In the genomic region with DNA sequence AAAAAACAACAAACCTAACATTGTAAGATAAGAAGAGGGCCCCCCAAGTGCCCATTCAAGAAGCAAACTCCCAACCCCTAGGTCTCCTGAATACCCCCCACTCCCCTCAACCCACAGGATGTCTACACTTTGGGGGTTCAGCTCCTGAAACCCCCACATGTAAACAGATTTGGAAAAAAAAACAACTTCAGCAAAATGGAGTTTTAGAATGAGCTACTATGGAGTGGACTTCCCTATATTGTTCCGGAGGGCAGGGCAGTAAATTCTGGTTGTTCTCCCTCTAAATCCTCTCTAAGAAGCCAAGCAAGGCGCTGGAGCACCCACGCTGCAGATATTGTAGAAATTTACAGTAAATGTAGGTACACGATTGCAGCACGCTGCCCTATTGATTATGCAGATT, we compare ENCODE assay signal across 8 cellular contexts. TPM values are rescaled to one million over a fixed set of nuclear protein-coding genes. Genes with fewer than 3 reads are reported as not detected.
DNase-seq lines count a peak whose midpoint lies in the region; ATAC-seq, FAIRE-seq and TF ChIP-seq lines count a peak whose summit lies in the region.

No MANE protein-coding gene starts in this region.

- no peak for FAIRE-seq in H1 (lab: Jason Lieb, UNC)

- no peak for TF ChIP-seq EP300 in H1 (IDR thresholded peaks at IDR 0.05; ENCODE audit: borderline replicate concordance in 1 of 2, low read depth in 2 of 2, low read length in 2 of 2)

- H2BK12ac ChIP-seq in H1 (ENCODE audit: low read depth, low read length) = no peak overlapping the region

- no peak for TF ChIP-seq CTCF in left ventricle myocardium inferior (IDR thresholded peaks at IDR 0.05; ENCODE audit: borderline replicate concordance)
- no peak for TF ChIP-seq CTCF in H1 (IDR thresholded peaks at IDR 0.05; ENCODE audit: control extremely low read depth in 1 of 3, insufficient read depth in 1 of 3, low read depth in 1 of 3, low read length in 3 of 3)

- H4K91ac ChIP-seq in H1 (replicated peaks; ENCODE audit: insufficient read length, low read length) = no peak overlapping the region

- H3K4ac ChIP-seq in H1 (replicated peaks; ENCODE audit: insufficient read length, low read depth, low read length) = no peak overlapping the region

- H3K4me2 ChIP-seq in H1 (ENCODE audit: insufficient read depth in 1 of 2, low read depth in 2 of 2, low read length in 2 of 2) = peak overlapping the region in 1 of 2 experiments; percentile 78; a peak in 2 of 4 replicates

- no peak overlapping the region for H3K14ac ChIP-seq in H1 (ENCODE audit: insufficient read length)

- no peaks in the 10 kb centered on the region for H3K79me1 ChIP-seq in H1 (ENCODE audit: low read depth, low read length)

- no peak for ATAC-seq in left ventricle myocardium superior
- no peak for ATAC-seq in HG03521 (IDR thresholded peaks at IDR 0.05; ENCODE audit: unreplicated experiment)

- no peak overlapping the region for H2BK120ac ChIP-seq in H1 (replicated peaks; ENCODE audit: low read depth, low read length)

- intact Hi-C loops in left ventricle myocardium inferior (cut with micrococcal nuclease) = loop anchor here (10.0 kb wide), 1 partner anchor 222 kb away; no protein-coding TSS in a partner anchor
- intact Hi-C loops in left ventricle myocardium superior (cut with micrococcal nuclease) = loop anchor here (10.0 kb wide), 1 partner anchor 222 kb away; no protein-coding TSS in a partner anchor

- H3K9me3 ChIP-seq in left ventricle myocardium inferior (replicated peaks) (no peaks in the 10 kb centered on the region), H1 (ENCODE audit: insufficient read depth in 2 of 2, low read depth in 1 of 2, low read length in 1 of 2) (no peaks in the 10 kb centered on the region)

- peak overlapping the region; percentile 89 for H3K4me3 ChIP-seq in left ventricle myocardium inferior
- H3K4me3 ChIP-seq in H1 (ENCODE audit: extremely low read depth in 1 of 4, insufficient read depth in 2 of 4, low read depth in 3 of 4, low read length in 4 of 4) = peak overlapping the region in 1 of 4 experiments; percentile 58; a peak in 1 of 8 replicates

- peak overlapping the region; percentile 97 for H3K27ac ChIP-seq in left ventricle myocardium inferior (replicated peaks)
- no peak overlapping the region for H3K27ac ChIP-seq in H1 (ENCODE audit: low read depth, low read length)

- H2AK5ac ChIP-seq in H1 (ENCODE audit: low read depth, low read length) = no peak overlapping the region

- no peak for TF ChIP-seq POLR2A in H1 (IDR thresholded peaks at IDR 0.05; ENCODE audit: control extremely low read depth in 1 of 2, low read depth in 2 of 2, low read length in 2 of 2)

- no peak for TF ChIP-seq RAD21 in H1 (IDR thresholded peaks at IDR 0.05 in 1 of 2, conservative IDR thresholded peaks at IDR 0.05 in 1 of 2; ENCODE audit: low read depth in 2 of 2, low read length in 2 of 2)

- no peak overlapping the region for H2BK5ac ChIP-seq in H1 (ENCODE audit: low read depth, low read length)

- H3K56ac ChIP-seq in H1 (replicated peaks; ENCODE audit: insufficient read length, low read depth, low read length) = no peak overlapping the region

- H3K27me3 ChIP-seq in left ventricle myocardium inferior (ENCODE audit: low read depth) = no peaks in the 10 kb centered on the region
- peaks cover 28 to 85% (median 67%) of the 10 kb centered on the region in 4 experiments for H3K27me3 ChIP-seq in H1 (replicated peaks in 1 of 4; ENCODE audit: control insufficient read depth in 3 of 4, extremely low read depth in 1 of 4, insufficient read depth in 3 of 4, low read length in 3 of 4)

- CTCF ChIA-PET in H1 (lab: Charles Lee; ENCODE audit: partially characterized antibody) = interaction anchor here (0.6 to 1.7 kb wide), 5 partner anchors 12 to 936 kb away, joined by 3 to 5 read pairs (median 3); no protein-coding TSS in a partner anchor

- H3K79me2 ChIP-seq in H1 (ENCODE audit: control insufficient read depth in 1 of 2, insufficient read depth in 2 of 2, low read length in 2 of 2) = no peaks in the 10 kb centered on the region

- H4K5ac ChIP-seq in H1 (ENCODE audit: insufficient read length, low read depth, low read length) = no peak overlapping the region

- H3K9ac ChIP-seq in H1 (replicated peaks in 1 of 4; ENCODE audit: extremely low read depth in 1 of 4, low read depth in 3 of 4, low read length in 3 of 4) = no peak overlapping the region

- no peak overlapping the region for H4K8ac ChIP-seq in H1 (ENCODE audit: extremely low read depth, insufficient read depth, low read length)

- no peak overlapping the region for H2BK15ac ChIP-seq in H1 (ENCODE audit: low read length)

- H3K36me3 ChIP-seq in left ventricle myocardium inferior (no peaks in the 10 kb centered on the region), H1 (ENCODE audit: control insufficient read depth in 2 of 4, insufficient read depth in 4 of 4, low read length in 3 of 4) (no peaks in the 10 kb centered on the region)

- no peak overlapping the region for H2AFZ ChIP-seq in H1 (ENCODE audit: low read length)

- POLR2A ChIA-PET in H1 (lab: Charles Lee; ENCODE audit: partially characterized antibody) = no interaction called here

- H2BK20ac ChIP-seq in H1 (ENCODE audit: low read length) = no peak overlapping the region

- H3K23me2 ChIP-seq in H1 (ENCODE audit: low read depth, low read length) = peaks cover 9% of the 10 kb centered on the region; the same call in 1 of the 2 replicates

- DNase-seq in left ventricle myocardium inferior = no peak
- DNase-seq in left ventricle myocardium superior = no peak
- DNase-seq in H1 (ENCODE audit: low read depth in 1 of 2, low spot score in 2 of 2) = no peak
- peak; percentile 21 for DNase-seq in myocyte (ENCODE audit: low read depth)
- DNase-seq in OCI-M1 (lab: John Stamatoyannopoulos, UW) = no peak
- DNase-seq in NCI-H748 treated with DMSO at 0.1 percent for 48 hours (lab: John Stamatoyannopoulos, UW) = no peak
- no peak for DNase-seq in NCI-H2227 treated with DMSO at 0.1 percent for 48 hours (lab: John Stamatoyannopoulos, UW)

- peaks cover 3 to 14% of the 10 kb centered on the region in 2 experiments for H4K20me1 ChIP-seq in H1 (replicated peaks in 1 of 2; ENCODE audit: control insufficient read depth in 1 of 2, insufficient read depth in 2 of 2, low read length in 2 of 2)

- H3K4me1 ChIP-seq in left ventricle myocardium inferior (peaks cover 67% of the 10 kb centered on the region), H1 (replicated peaks in 1 of 4; ENCODE audit: control insufficient read depth in 3 of 4, insufficient read depth in 4 of 4, low read length in 3 of 4) (peaks cover 18 to 37% (median 24%) of the 10 kb centered on the region in 4 experiments)

- 6% methylated on average over 5 of the region's 5 CpGs; no CpG with 5 or more reads in 1 of the 2 experiments for WGBS in H1 (ENCODE audit: extremely low coverage in 1 of 2, insufficient coverage in 1 of 2, insufficient read length in 1 of 2, insufficient replicate concordance in 2 of 2, low coverage in 1 of 2, low lambda C conversion rate in 2 of 2, missing lambda C conversion rate in 1 of 2), 2 experiments

- H3K18ac ChIP-seq in H1 (ENCODE audit: extremely low read depth, low read length) = no peak overlapping the region

- no peak overlapping the region for H3K23ac ChIP-seq in H1 (ENCODE audit: insufficient read length)

TF ChIP-seq in H1, 55 proteins besides CTCF, POLR2A, EP300 and RAD21:
- TF ChIP-seq TEAD4 (IDR thresholded peaks at IDR 0.05; ENCODE audit: low read depth, low read length) (no peak), TCF12 (IDR thresholded peaks at IDR 0.05; ENCODE audit: low read depth, low read length) (no peak), TAF1 (IDR thresholded peaks at IDR 0.05; ENCODE audit: low read depth, low read length) (no peak), RNF2 (IDR thresholded peaks at IDR 0.05; ENCODE audit: borderline replicate concordance, low read depth, low read length, missing control alignments, poor library complexity, severe bottlenecking) (peak; percentile 56), EZH2 (IDR thresholded peaks at IDR 0.05; ENCODE audit: low read depth, low read length, severe bottlenecking) (peak; percentile 42), SIX5 (IDR thresholded peaks at IDR 0.05; ENCODE audit: low read depth, low read length) (no peak), TBP (IDR thresholded peaks at IDR 0.05; ENCODE audit: low read depth, low read length) (no peak), SP4 (IDR thresholded peaks at IDR 0.05; ENCODE audit: low read length) (no peak)
TF ChIP-seq in H1: peak in this region for 2.

RNA-seq across cellular contexts. Expression of a gene that starts 8.5 kb away (rescaled TPM):
- total RNA-seq in left ventricle myocardium inferior = 9.6 TPM
- total RNA-seq in left ventricle myocardium superior = 8.1 TPM
- 0.90 and 0.99 TPM in 2 replicates for total RNA-seq in H1 (2021; fragmentation: NEBNext Ultra II Directional; extraction: Animal tissue kit (Norgen Biotek cat#: 25700))
- polyA plus RNA-seq in H1 (2011; rRNA removed) = 0.08 and 0.11 TPM in 2 replicates
- 0.09 TPM for polyA plus RNA-seq in H1 (2011; cell fraction: cytosol; rRNA removed)
- polyA plus RNA-seq in H1 (2011; cell fraction: nucleus; rRNA removed) = 0.27 TPM
- 0.71 to 1.2 TPM (median 1.0 TPM) in 4 replicates for polyA plus RNA-seq in H1 (2012, experiment 1 of 2)
- polyA plus RNA-seq in H1 (2012, experiment 2 of 2) = 0.04 TPM
- polyA plus RNA-seq in H1 (2013, experiment 1 of 2) = 0.30 TPM
- polyA plus RNA-seq in H1 (2013, experiment 2 of 2) = 0.26 TPM
- polyA minus RNA-seq in H1 (2011; rRNA and poly(A)+ RNA removed) = 0.41 and 0.57 TPM in 2 replicates
- polyA minus RNA-seq in H1 (2011; cell fraction: cytosol; rRNA and poly(A)+ RNA removed) = 0.44 TPM
- 0.90 TPM for polyA minus RNA-seq in H1 (2011; cell fraction: nucleus; rRNA and poly(A)+ RNA removed)
- 3.6 and 4.1 TPM in 2 replicates for total RNA-seq in myocyte
- polyA plus RNA-seq in myocyte (2012) = 8.1 TPM
